16 cellular contexts compared by ENCODE assay signal in genomic region chr5:122757268-122757667, GRCh38. TPM values are rescaled to one million over a fixed set of nuclear protein-coding genes. Genes with fewer than 3 reads are reported as not detected.
DNase-seq lines count a peak whose midpoint lies in the region; ATAC-seq and TF ChIP-seq lines count a peak whose summit lies in the region.
"Had no signal": no experiment of that assay in that cellular context is flagged by ENCODE, and none has a peak within 500 bp of the region (broad histone marks: within the 10 kb centered on the region; RNA-seq: fewer than 3 reads in every experiment).

No MANE protein-coding gene starts in this region.

- H3K27me3 ChIP-seq in Loucy (ENCODE audit: insufficient read depth, low read length, poor library complexity, severe bottlenecking) (no peaks in the 10 kb centered on the region), Caco-2 (replicated peaks; ENCODE audit: control insufficient read depth, insufficient read depth, low read length) (no peaks in the 10 kb centered on the region)
- H3K27me3 ChIP-seq: testis had no signal

- POLR2A ChIA-PET in Caco-2 (lab: Charles Lee), result no interaction called here

- no peak overlapping the region for H3K27ac Mint-ChIP-seq in Caco-2 (ENCODE audit: unreplicated experiment)
- H3K27ac Mint-ChIP-seq: activated CD4-positive, alpha-beta T cell treated with anti-CD3 and anti-CD28 coated beads, Interleukin-2, amount 10 ng/mL, durations not matched to agents 24 days and 14 days had no signal

- ATAC-seq in GM19328 (IDR thresholded peaks at IDR 0.05; ENCODE audit: unreplicated experiment) (peak; percentile 52), HG02678 (IDR thresholded peaks at IDR 0.05; ENCODE audit: unreplicated experiment) (peak; percentile 44)

- in situ Hi-C loops in GM13976 (cut with MboI; ENCODE audit: low sequenced_read_pairs, unreplicated experiment), result no loop called here

- no TSS peak for BruUV-seq in Caco-2 (replicated peaks; lab: Mats Ljungman, UMichigan)

- no peaks in the 10 kb centered on the region for H3K9me2 ChIP-seq in Loucy (replicated peaks; ENCODE audit: low read depth, low read length)

- TF ChIP-seq CTCF in GM13976 (IDR thresholded peaks at IDR 0.05; ENCODE audit: borderline replicate concordance, control extremely low read depth, extremely low read depth, insufficient read depth, missing control alignments), result no peak
- no peak for TF ChIP-seq CTCF in Loucy (conservative IDR thresholded peaks at IDR 0.05; ENCODE audit: low read length)
- TF ChIP-seq CTCF in Caco-2 (IDR thresholded peaks at IDR 0.05; ENCODE audit: insufficient read depth in 1 of 2, low read depth in 1 of 2, low read length in 1 of 2, severe bottlenecking in 1 of 2, unreplicated experiment in 1 of 2), result no peak

- no peaks in the 10 kb centered on the region for H3K36me3 Mint-ChIP-seq in Caco-2 (ENCODE audit: insufficient read depth, unreplicated experiment)

- H3K9me3 ChIP-seq in Loucy (ENCODE audit: insufficient read depth, low read depth, low read length) (no peaks in the 10 kb centered on the region), Caco-2 (no peaks in the 10 kb centered on the region)
- H3K9me3 ChIP-seq: testis had no signal

- H3F3A ChIP-seq in Loucy (ENCODE audit: low read depth), result no peaks in the 10 kb centered on the region

- no peak overlapping the region for H3K9ac ChIP-seq in Loucy (ENCODE audit: low read depth, low read length, poor library complexity, severe bottlenecking)

- H4K20me1 ChIP-seq in Loucy (ENCODE audit: insufficient read depth, low read length, poor library complexity, severe bottlenecking), result no peaks in the 10 kb centered on the region

- H3K4me3 ChIP-seq in Loucy (ENCODE audit: low read length, poor library complexity, severe bottlenecking), result no peak overlapping the region
- H3K4me3 ChIP-seq in Caco-2 (ENCODE audit: low read depth, low read length), result no peak overlapping the region
- H3K4me3 ChIP-seq: testis had no signal

- CTCF ChIA-PET in Caco-2 (lab: Charles Lee), result no interaction called here

- no peaks in the 10 kb centered on the region for H3K79me2 ChIP-seq in Loucy (ENCODE audit: insufficient read depth, low read length)

- no peak overlapping the region for H3K4me2 ChIP-seq in Loucy (ENCODE audit: low read depth, low read length, poor library complexity, severe bottlenecking)

- no peaks in the 10 kb centered on the region for H3K9me3 Mint-ChIP-seq in Caco-2 (ENCODE audit: unreplicated experiment)
- H3K9me3 Mint-ChIP-seq: activated CD4-positive, alpha-beta T cell treated with anti-CD3 and anti-CD28 coated beads, Interleukin-2, amount 10 ng/mL, durations not matched to agents 24 days and 14 days had no signal

- H3K27me3 Mint-ChIP-seq in Caco-2 (ENCODE audit: insufficient read depth, unreplicated experiment), result no peaks in the 10 kb centered on the region
- H3K27me3 Mint-ChIP-seq: activated CD4-positive, alpha-beta T cell treated with anti-CD3 and anti-CD28 coated beads, Interleukin-2, amount 10 ng/mL, durations not matched to agents 24 days and 14 days had no signal

- H2AFZ ChIP-seq in Loucy (ENCODE audit: low read length), result peak overlapping the region; percentile 67; the same call in 1 of the 2 replicates

- intact Hi-C loops in Caco-2 (cut with micrococcal nuclease; ENCODE audit: unreplicated experiment), result no loop called here

- H3K4me1 Mint-ChIP-seq in Caco-2 (ENCODE audit: low read depth, unreplicated experiment), result peaks cover 40% of the 10 kb centered on the region

- no peak overlapping the region for H3K4me3 Mint-ChIP-seq in Caco-2 (ENCODE audit: unreplicated experiment)
- H3K4me3 Mint-ChIP-seq: activated CD4-positive, alpha-beta T cell treated with anti-CD3 and anti-CD28 coated beads, Interleukin-2, amount 10 ng/mL, durations not matched to agents 24 days and 14 days had no signal

- H3K4me1 ChIP-seq in Loucy (ENCODE audit: insufficient read depth, low read length, poor library complexity, severe bottlenecking) (peaks cover 8% of the 10 kb centered on the region), Caco-2 (peaks cover 27% of the 10 kb centered on the region)
- H3K4me1 ChIP-seq: testis had no signal

- H3K36me3 ChIP-seq in Loucy (ENCODE audit: insufficient read depth, low read length) (no peaks in the 10 kb centered on the region), Caco-2 (ENCODE audit: control insufficient read depth, insufficient read depth, low read length) (no peaks in the 10 kb centered on the region)

- DNase-seq in GM13976 (ENCODE audit: low spot score), result peak; percentile 37
- DNase-seq in Caco-2, result no peak
- no peak for DNase-seq in glomerular visceral epithelial cell (ENCODE audit: extremely low spot score)
- no peak for DNase-seq in T-helper 2 cell
- DNase-seq in activated naive CD4-positive, alpha-beta T cell treated with Interleukin-2 at 50 U/mL for 16 hours, result no peak
- DNase-seq: activated CD4-positive, alpha-beta T cell treated with anti-CD3 and anti-CD28 coated beads, Interleukin-2, amount 10 ng/mL, durations not matched to agents 24 days and 14 days; activated naive CD4-positive, alpha-beta T cell; caudate nucleus; hippocampal formation; Karpas-422; left ventricle myocardium superior; NCI-H2081; testis had no signal

RNA-seq across cellular contexts. Expression of gene SNX2, which starts 17.6 kb away (rescaled TPM):
- total RNA-seq in Caco-2 (2022), result 115 and 123 TPM in 2 replicates
